8 cellular contexts compared by ENCODE assay signal in the genomic region with DNA sequence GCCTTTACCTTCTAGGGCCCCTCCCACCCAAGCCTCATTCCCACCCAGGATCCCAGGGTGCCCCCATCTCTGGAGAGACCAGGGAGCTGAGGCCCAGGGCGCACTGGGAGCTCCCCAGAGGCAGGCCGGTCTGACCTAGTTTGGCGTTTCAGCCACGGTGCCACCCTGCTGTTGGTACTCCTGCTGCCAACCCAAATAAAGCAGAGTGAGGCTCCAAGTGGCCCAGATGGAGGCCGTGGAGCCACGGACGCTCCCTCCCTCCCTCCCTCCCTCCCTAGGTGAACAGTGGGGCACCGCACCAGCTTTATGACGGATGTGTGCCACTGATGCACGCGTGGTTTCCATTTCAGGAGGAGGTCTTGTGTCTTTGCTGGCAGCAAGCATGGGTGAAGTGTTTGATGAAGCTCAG. TPM values are rescaled to one million over a fixed set of nuclear protein-coding genes. Genes with fewer than 3 reads are reported as not detected.
DNase-seq lines count a peak whose midpoint lies in the region; ATAC-seq, FAIRE-seq and TF ChIP-seq lines count a peak whose summit lies in the region.

No MANE protein-coding gene starts in this region.

- H3K9me3 ChIP-seq in heart left ventricle, result no peaks in the 10 kb centered on the region
- H3K9me3 ChIP-seq in spleen, result no peaks in the 10 kb centered on the region

- peak overlapping the region; percentile 84 for H3K4me3 Mint-ChIP-seq in activated CD8-positive, alpha-beta T cell treated with anti-CD3 and anti-CD28 coated beads, Interleukin-2, amount 10 ng/mL, durations not matched to agents 7 days and 5 days

- peak overlapping the region; percentile 80 for H3K27ac Mint-ChIP-seq in activated CD8-positive, alpha-beta T cell treated with anti-CD3 and anti-CD28 coated beads, Interleukin-2, amount 10 ng/mL, durations not matched to agents 7 days and 5 days

- POLR2A ChIA-PET in activated CD8-positive, alpha-beta T cell treated with anti-CD3 and anti-CD28 coated beads, Interleukin-2, amount 10 ng/mL, durations not matched to agents 7 days and 5 days (lab: Charles Lee), result interaction anchor here (1.1 to 2.8 kb wide), 2 partner anchors 12 to 33 kb away, joined by 8 to 23 read pairs; no protein-coding TSS in a partner anchor

- H3K27ac ChIP-seq in heart left ventricle, result peak overlapping the region; percentile 56 to 94 (median 88)
- H3K27ac ChIP-seq in spleen, result peak overlapping the region in 7 of 8 donors; percentile 57 to 96 (median 85)

- WGBS in heart left ventricle, 4 donors, result 23 to 37% (median 28%) methylated on average over 11 of the region's 11 CpGs
- 33 to 45% (median 43%) methylated on average over 11 of the region's 11 CpGs for whole genome bisulfite sequencing in spleen, 5 donors

- H3K27me3 ChIP-seq in heart left ventricle (no peaks in the 10 kb centered on the region), spleen (replicated peaks in 1 of 7) (no peaks in the 10 kb centered on the region)

- peak; percentile 54 for FAIRE-seq in GM19239 (lab: Jason Lieb, UNC)

- H3K27me3 Mint-ChIP-seq in activated CD8-positive, alpha-beta T cell treated with anti-CD3 and anti-CD28 coated beads, Interleukin-2, amount 10 ng/mL, durations not matched to agents 7 days and 5 days (ENCODE audit: low read depth), result peaks cover 5% of the 10 kb centered on the region

- no peak for TF ChIP-seq POLR2A in heart left ventricle (IDR thresholded peaks at IDR 0.05)
- TF ChIP-seq POLR2A in spleen (IDR thresholded peaks at IDR 0.05), result no peak

- peaks cover 64% of the 10 kb centered on the region for H3K4me1 Mint-ChIP-seq in activated CD8-positive, alpha-beta T cell treated with anti-CD3 and anti-CD28 coated beads, Interleukin-2, amount 10 ng/mL, durations not matched to agents 7 days and 5 days (ENCODE audit: low read depth)

- DNase-seq in GM19239 (ENCODE audit: insufficient read length, low spot score) (no peak), heart left ventricle (peak; percentile 42 to 62 (median 56)), spleen (peak; percentile 86), NCI-H2171 treated with DMSO at 0.1 percent for 48 hours (lab: John Stamatoyannopoulos, UW) (no peak), NCI-H2196 treated with DMSO at 0.1 percent for 48 hours (lab: John Stamatoyannopoulos, UW; ENCODE audit: unreplicated experiment) (no peak), Ammon's horn (ENCODE audit: low spot score) (no peak), NCI-H510A treated with DMSO at 0.1 percent for 48 hours (lab: John Stamatoyannopoulos, UW) (no peak)
- DNase-seq in activated CD8-positive, alpha-beta T cell treated with anti-CD3 and anti-CD28 coated beads, Interleukin-2, amount 10 ng/mL, durations not matched to agents 7 days and 5 days, result peak; percentile 49

- intact Hi-C loops in heart left ventricle (cut with DNase I), result loop anchor here in 9 of 10 donors (2.0 to 5.0 kb wide), 7 partner anchors 38 to 99 kb away; no protein-coding TSS in a partner anchor
- intact Hi-C loops in spleen (cut with DNase I; ENCODE audit: low total_unique reads), result loop anchor here (10.0 kb wide), 2 partner anchors 85 to 95 kb away; no protein-coding TSS in a partner anchor

- CTCF ChIA-PET in activated CD8-positive, alpha-beta T cell treated with anti-CD3 and anti-CD28 coated beads, Interleukin-2, amount 10 ng/mL, durations not matched to agents 7 days and 5 days (lab: Charles Lee), result interaction anchor here (0.7 to 4.1 kb wide), 3 partner anchors 11 to 81 kb away, joined by 3 to 33 read pairs (median 6); no protein-coding TSS in a partner anchor

- peaks cover 11% of the 10 kb centered on the region for H3K36me3 Mint-ChIP-seq in activated CD8-positive, alpha-beta T cell treated with anti-CD3 and anti-CD28 coated beads, Interleukin-2, amount 10 ng/mL, durations not matched to agents 7 days and 5 days (ENCODE audit: low read depth)

- no peaks in the 10 kb centered on the region for H3K9me3 Mint-ChIP-seq in activated CD8-positive, alpha-beta T cell treated with anti-CD3 and anti-CD28 coated beads, Interleukin-2, amount 10 ng/mL, durations not matched to agents 7 days and 5 days (ENCODE audit: insufficient read depth)

- H3K36me3 ChIP-seq in heart left ventricle (no peaks in the 10 kb centered on the region), spleen (peaks cover 0 to 19% (median 0%) of the 10 kb centered on the region in 6 donors)

- H3K4me3 ChIP-seq in heart left ventricle, result peak overlapping the region in 11 of 12 donors; percentile 68 to 98 (median 77)
- peak overlapping the region in 7 of 8 donors; percentile 10 to 89 (median 52) for H3K4me3 ChIP-seq in spleen

- TF ChIP-seq CTCF in heart left ventricle (IDR thresholded peaks at IDR 0.05) (no peak), spleen (IDR thresholded peaks at IDR 0.05 in 8 of 11, conservative IDR thresholded peaks at IDR 0.05 in 3 of 11) (no peak)

- H3K4me1 ChIP-seq in heart left ventricle (peaks cover 0 to 73% (median 59%) of the 10 kb centered on the region in 12 donors), spleen (peaks cover 46 to 89% (median 75%) of the 10 kb centered on the region in 6 donors)

- ATAC-seq in activated CD8-positive, alpha-beta T cell treated with anti-CD3 and anti-CD28 coated beads, Interleukin-2, amount 10 ng/mL, durations not matched to agents 7 days and 5 days, result no peak
- peak in 2 of 4 donors; percentile 1 to 4 for ATAC-seq in heart left ventricle

RNA-seq across cellular contexts. Expression of a gene that starts 1.8 kb away (rescaled TPM):
- total RNA-seq in activated CD8-positive, alpha-beta T cell treated with anti-CD3 and anti-CD28 coated beads, Interleukin-2, amount 10 ng/mL, durations not matched to agents 7 days and 5 days, result 1 to 10 TPM; 9.9 TPM
- 100 to 1,000 TPM in 6 of 9 donors, 10 to 100 TPM in 3; 78.1 to 179 (median 113) TPM for total RNA-seq in heart left ventricle
- 10 to 100 TPM; 38.6 to 60.1 TPM for polyA plus RNA-seq in heart left ventricle
- 10 to 100 TPM; 24.7 to 41.3 (median 33.7) TPM for total RNA-seq in spleen
- 10 to 100 TPM; 11.1 to 16.5 (median 11.7) TPM for polyA plus RNA-seq in spleen

Comparison
In these comparisons a context has a peak if more than half of its experiments do, and no peak if none do; other contexts are left out.
1. DNase-seq: peak in activated CD8-positive, alpha-beta T cell treated with anti-CD3 and anti-CD28 coated beads, Interleukin-2, amount 10 ng/mL, durations not matched to agents 7 days and 5 days (single experiment), heart left ventricle (5 of 5) and spleen (single experiment); none in GM19239 (single experiment), NCI-H2171 treated with DMSO at 0.1 percent for 48 hours (single experiment), NCI-H2196 treated with DMSO at 0.1 percent for 48 hours (single experiment), Ammon's horn (single experiment) and NCI-H510A treated with DMSO at 0.1 percent for 48 hours (single experiment).